Comparison of ENCODE assay signal across 22 cellular contexts in genomic region chr1:57638239-57638638, GRCh38.
"Had no signal": no experiment of that assay in that cellular context is flagged by ENCODE, and none has a peak within 500 bp of the region (broad histone marks: within the 10 kb centered on the region; RNA-seq: fewer than 3 reads in every experiment).

No MANE protein-coding gene starts in this region.

- DNase-seq: KBM-7, MV-4-11, NCI-H1048, NCI-H1105, NCI-H1436 treated with DMSO at 0.1 percent for 48 hours, NCI-H1694, NCI-H187 treated with DMSO at 0.1 percent for 48 hours, NCI-H2029 treated with DMSO at 0.1 percent for 48 hours, NCI-H2227 treated with DMSO at 0.1 percent for 48 hours, NCI-H524, NCI-H526 treated with DMSO at 0.1 percent for 48 hours, NCI-H748 treated with DMSO at 0.1 percent for 48 hours, PC-3, SHP77, SK-N-SH, SW 1271, T-cell, T-helper 17 cell had no signal

- H3K4me2 ChIP-seq: SK-N-SH had no signal

- FAIRE-seq: HTR-8/SVneo had no signal

- H3K9me3 ChIP-seq: SK-N-SH had no signal

- H3K27ac ChIP-seq: HL-60, RWPE1 had no signal

- H3K9ac ChIP-seq: SK-N-SH had no signal

- ATAC-seq: Panc1, PC-3, T-cell, T-helper 17 cell had no signal
